In the genomic region with DNA sequence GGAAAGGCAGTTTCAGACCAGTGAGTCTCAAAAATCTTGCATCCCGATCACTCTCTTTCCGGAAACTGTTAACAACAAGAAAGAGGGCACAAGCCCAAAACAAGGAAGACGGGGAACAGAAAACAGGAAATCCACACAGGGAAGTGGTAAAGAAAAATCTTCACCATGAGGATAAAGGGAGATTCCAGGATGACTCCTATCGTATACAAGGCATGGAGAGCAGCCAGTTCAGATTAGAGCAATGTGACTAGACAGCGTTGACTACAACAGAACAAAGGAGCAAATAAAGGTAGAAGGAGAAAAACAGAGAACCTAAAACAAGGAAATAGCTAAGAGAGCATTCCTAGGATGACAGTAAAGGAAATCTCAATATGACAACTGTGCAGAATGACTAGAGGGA, we compare ENCODE assay signal across 14 cellular contexts. TPM values are rescaled to one million over a fixed set of nuclear protein-coding genes. Genes with fewer than 3 reads are reported as not detected.
DNase-seq lines count a peak whose midpoint lies in the region; ATAC-seq and TF ChIP-seq lines count a peak whose summit lies in the region.
"Had no signal": no experiment of that assay in that cellular context is flagged by ENCODE, and none has a peak within 500 bp of the region (broad histone marks: within the 10 kb centered on the region; RNA-seq: fewer than 3 reads in every experiment).

No MANE protein-coding gene starts in this region.

- no peak overlapping the region for H3K27ac Mint-ChIP-seq in GM23338
- H3K27ac Mint-ChIP-seq in naive thymus-derived CD8-positive, alpha-beta T cell, result no peak overlapping the region
- H3K27ac Mint-ChIP-seq: activated CD4-positive, alpha-beta T cell treated with anti-CD3 and anti-CD28 coated beads, Interleukin-2, amount 10 ng/mL, durations not matched to agents 24 days and 14 days had no signal

- no peaks in the 10 kb centered on the region for H3K36me3 ChIP-seq in GM23338 (ENCODE audit: insufficient read depth)
- H3K36me3 ChIP-seq: gastroesophageal sphincter had no signal

- H3K36me3 Mint-ChIP-seq in GM23338 (ENCODE audit: low read depth), result no peaks in the 10 kb centered on the region
- H3K36me3 Mint-ChIP-seq in naive thymus-derived CD8-positive, alpha-beta T cell, result no peaks in the 10 kb centered on the region

- no peak for TF ChIP-seq CTCF in GM23338 (conservative IDR thresholded peaks at IDR 0.05; ENCODE audit: low read depth in 2 of 2)
- no peak for TF ChIP-seq CTCF in RWPE1 (conservative IDR thresholded peaks at IDR 0.05; ENCODE audit: low read depth)
- TF ChIP-seq CTCF in epithelial cell of proximal tubule (conservative IDR thresholded peaks at IDR 0.05; ENCODE audit: low read depth, low read length), result no peak
- TF ChIP-seq CTCF in omental fat pad (IDR thresholded peaks at IDR 0.05), result no peak

- H3K4me1 ChIP-seq in GM23338 (ENCODE audit: insufficient read depth), result 0 out of 2 replicates have a peak, but pooled peaks cover 5% of the 10 kb centered on the region
- H3K4me1 ChIP-seq: gastroesophageal sphincter had no signal

- H3K4me2 ChIP-seq in GM23338, result no peak overlapping the region

- no peak for DNase-seq in GM23338 (ENCODE audit: low spot score)
- DNase-seq in RWPE1 (ENCODE audit: low spot score), result peak; percentile 8
- peak; percentile 69 for DNase-seq in epithelial cell of proximal tubule (ENCODE audit: low read depth)
- no peak for DNase-seq in omental fat pad (ENCODE audit: low spot score)
- DNase-seq in naive thymus-derived CD8-positive, alpha-beta T cell, result no peak
- no peak for DNase-seq in cortex of kidney (lab: John Stamatoyannopoulos, UW)
- DNase-seq: activated CD4-positive, alpha-beta T cell treated with anti-CD3 and anti-CD28 coated beads, Interleukin-2, amount 10 ng/mL, durations not matched to agents 24 days and 14 days; NCI-H2171 had no signal

- no peak overlapping the region for H3K4me3 Mint-ChIP-seq in GM23338
- H3K4me3 Mint-ChIP-seq in naive thymus-derived CD8-positive, alpha-beta T cell, result no peak overlapping the region
- H3K4me3 Mint-ChIP-seq: activated CD4-positive, alpha-beta T cell treated with anti-CD3 and anti-CD28 coated beads, Interleukin-2, amount 10 ng/mL, durations not matched to agents 24 days and 14 days had no signal

- H3K27ac ChIP-seq in GM23338 (ENCODE audit: low read depth), result no peak overlapping the region
- no peak overlapping the region for H3K27ac ChIP-seq in RWPE1
- H3K27ac ChIP-seq: C4-2B, gastroesophageal sphincter had no signal

- H3K4me3 ChIP-seq in GM23338, result no peak overlapping the region
- H3K4me3 ChIP-seq in epithelial cell of proximal tubule (ENCODE audit: low read depth, low read length), result no peak overlapping the region
- H3K4me3 ChIP-seq: gastroesophageal sphincter had no signal

- ATAC-seq in GM23338, result no peak
- peak; percentile 55 for ATAC-seq in omental fat pad (ENCODE audit: low FRiP score)
- ATAC-seq in GM21423 (IDR thresholded peaks at IDR 0.05; ENCODE audit: unreplicated experiment), result no peak
- ATAC-seq in naive thymus-derived CD8-positive, alpha-beta T cell, result no peak
- no peak for ATAC-seq in GM21619 (IDR thresholded peaks at IDR 0.05; ENCODE audit: unreplicated experiment)
- ATAC-seq: gastroesophageal sphincter had no signal

- no peaks in the 10 kb centered on the region for H3K27me3 Mint-ChIP-seq in GM23338 (ENCODE audit: insufficient read depth, low read depth, poor library complexity)
- peaks cover 17 to 40% (median 34%) of the 10 kb centered on the region in 5 donors for H3K27me3 Mint-ChIP-seq in naive thymus-derived CD8-positive, alpha-beta T cell

- H3K9me2 ChIP-seq in GM23338 (ENCODE audit: insufficient read depth), result peaks cover 6% of the 10 kb centered on the region

- POLR2A ChIA-PET in RWPE1 (lab: Yijun Ruan, JAX; ENCODE audit: low non-redundant PET), result no interaction called here
- POLR2A ChIA-PET in naive thymus-derived CD8-positive, alpha-beta T cell (lab: Charles Lee), result no interaction called here

- no peaks in the 10 kb centered on the region for H3F3A ChIP-seq in GM23338 (replicated peaks; ENCODE audit: low read depth)

- CTCF ChIA-PET in RWPE1 (lab: Yijun Ruan, JAX), result no interaction called here

- H4K20me1 ChIP-seq in GM23338 (replicated peaks; ENCODE audit: insufficient read depth), result no peaks in the 10 kb centered on the region

- H3K27me3 ChIP-seq in GM23338 (ENCODE audit: insufficient read depth), result no peaks in the 10 kb centered on the region
- H3K27me3 ChIP-seq: gastroesophageal sphincter had no signal

- peaks cover 8% of the 10 kb centered on the region for H3K4me1 Mint-ChIP-seq in GM23338
- peaks cover 0 to 2% (median 0%) of the 10 kb centered on the region in 4 donors for H3K4me1 Mint-ChIP-seq in naive thymus-derived CD8-positive, alpha-beta T cell
- H3K4me1 Mint-ChIP-seq: activated CD4-positive, alpha-beta T cell treated with anti-CD3 and anti-CD28 coated beads, Interleukin-2, amount 10 ng/mL, durations not matched to agents 24 days and 14 days had no signal

- H3K79me2 ChIP-seq in GM23338 (replicated peaks; ENCODE audit: insufficient read depth), result no peaks in the 10 kb centered on the region

- H3K9me3 Mint-ChIP-seq in GM23338, result no peaks in the 10 kb centered on the region
- H3K9me3 Mint-ChIP-seq in naive thymus-derived CD8-positive, alpha-beta T cell, result peaks cover 0 to 2% (median 0%) of the 10 kb centered on the region in 9 donors
- H3K9me3 Mint-ChIP-seq: activated CD4-positive, alpha-beta T cell treated with anti-CD3 and anti-CD28 coated beads, Interleukin-2, amount 10 ng/mL, durations not matched to agents 24 days and 14 days had no signal

- peak overlapping the region; percentile 66; the same call in 1 of the 2 replicates for H2AFZ ChIP-seq in GM23338

TF ChIP-seq in GM23338, 12 proteins besides CTCF, POLR2A, EP300 and RAD21 (continues in another document):
- TF ChIP-seq CREB1 (CRISPR knock-in tag; IDR thresholded peaks at IDR 0.05; ENCODE audit: low read depth), result no peak
- no peak for TF ChIP-seq POLR2AphosphoS5 (IDR thresholded peaks at IDR 0.05; ENCODE audit: low read depth)
- no peak for TF ChIP-seq STAT1 (IDR thresholded peaks at IDR 0.05; ENCODE audit: unreplicated experiment)
- no peak for TF ChIP-seq NANOG (IDR thresholded peaks at IDR 0.05; ENCODE audit: borderline replicate concordance)
- no peak for TF ChIP-seq EZH2 (IDR thresholded peaks at IDR 0.05; ENCODE audit: low read depth, unreplicated experiment)
- no peak for TF ChIP-seq EZH2phosphoT487 (IDR thresholded peaks at IDR 0.05; ENCODE audit: unreplicated experiment)
- TF ChIP-seq ZNF114 (CRISPR knock-in tag; IDR thresholded peaks at IDR 0.05), result no peak
- TF ChIP-seq, protein P1, sequence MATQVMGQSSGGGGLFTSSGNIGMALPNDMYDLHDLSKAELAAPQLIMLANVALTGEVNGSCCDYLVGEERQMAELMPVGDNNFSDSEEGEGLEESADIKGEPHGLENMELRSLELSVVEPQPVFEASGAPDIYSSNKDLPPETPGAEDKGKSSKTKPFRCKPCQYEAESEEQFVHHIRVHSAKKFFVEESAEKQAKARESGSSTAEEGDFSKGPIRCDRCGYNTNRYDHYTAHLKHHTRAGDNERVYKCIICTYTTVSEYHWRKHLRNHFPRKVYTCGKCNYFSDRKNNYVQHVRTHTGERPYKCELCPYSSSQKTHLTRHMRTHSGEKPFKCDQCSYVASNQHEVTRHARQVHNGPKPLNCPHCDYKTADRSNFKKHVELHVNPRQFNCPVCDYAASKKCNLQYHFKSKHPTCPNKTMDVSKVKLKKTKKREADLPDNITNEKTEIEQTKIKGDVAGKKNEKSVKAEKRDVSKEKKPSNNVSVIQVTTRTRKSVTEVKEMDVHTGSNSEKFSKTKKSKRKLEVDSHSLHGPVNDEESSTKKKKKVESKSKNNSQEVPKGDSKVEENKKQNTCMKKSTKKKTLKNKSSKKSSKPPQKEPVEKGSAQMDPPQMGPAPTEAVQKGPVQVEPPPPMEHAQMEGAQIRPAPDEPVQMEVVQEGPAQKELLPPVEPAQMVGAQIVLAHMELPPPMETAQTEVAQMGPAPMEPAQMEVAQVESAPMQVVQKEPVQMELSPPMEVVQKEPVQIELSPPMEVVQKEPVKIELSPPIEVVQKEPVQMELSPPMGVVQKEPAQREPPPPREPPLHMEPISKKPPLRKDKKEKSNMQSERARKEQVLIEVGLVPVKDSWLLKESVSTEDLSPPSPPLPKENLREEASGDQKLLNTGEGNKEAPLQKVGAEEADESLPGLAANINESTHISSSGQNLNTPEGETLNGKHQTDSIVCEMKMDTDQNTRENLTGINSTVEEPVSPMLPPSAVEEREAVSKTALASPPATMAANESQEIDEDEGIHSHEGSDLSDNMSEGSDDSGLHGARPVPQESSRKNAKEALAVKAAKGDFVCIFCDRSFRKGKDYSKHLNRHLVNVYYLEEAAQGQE (IDR thresholded peaks at IDR 0.05; ENCODE audit: unreplicated experiment), result no peak

RNA-seq across cellular contexts. Expression of a gene that starts 26.5 kb away (rescaled TPM):
- total RNA-seq in GM23338 (2014; rRNA removed; shearing (Covaris generic)), result not detected in 2 replicates
- polyA plus RNA-seq in GM23338 (2016; fragmentation: Nextera tagmentation; extraction: Ambion mirVana), result not detected in 2 replicates
- under 0.01 and 0.14 TPM in 2 replicates for total RNA-seq in epithelial cell of proximal tubule
- total RNA-seq in omental fat pad, result 10 to 100 TPM in 1 of 4 donors, 1 to 10 TPM in 3; 2.5 to 21.4 (median 6.0) TPM
- total RNA-seq in naive thymus-derived CD8-positive, alpha-beta T cell, result not detected
- polyA plus RNA-seq in naive thymus-derived CD8-positive, alpha-beta T cell, result not detected
- total RNA-seq: activated CD4-positive, alpha-beta T cell treated with anti-CD3 and anti-CD28 coated beads, Interleukin-2, amount 10 ng/mL, durations not matched to agents 24 days and 14 days; temporal lobe had no signal
- polyA plus RNA-seq: neural cell had no signal

RNA-seq across cellular contexts. Expression of a gene that starts 28.3 kb away (rescaled TPM):
- not detected in 2 replicates for total RNA-seq in GM23338 (2014; rRNA removed; shearing (Covaris generic))
- polyA plus RNA-seq in GM23338 (2016; fragmentation: Nextera tagmentation; extraction: Ambion mirVana), result not detected in 2 replicates
- not detected in 2 replicates for total RNA-seq in epithelial cell of proximal tubule
- total RNA-seq in omental fat pad, result not detected
- total RNA-seq in naive thymus-derived CD8-positive, alpha-beta T cell, result not detected
- polyA plus RNA-seq in naive thymus-derived CD8-positive, alpha-beta T cell, result not detected
- total RNA-seq: activated CD4-positive, alpha-beta T cell treated with anti-CD3 and anti-CD28 coated beads, Interleukin-2, amount 10 ng/mL, durations not matched to agents 24 days and 14 days; gastroesophageal sphincter; temporal lobe had no signal
- polyA plus RNA-seq: neural cell had no signal

Comparison
In these comparisons a context has a peak if more than half of its experiments do, and no peak if none do; other contexts are left out.
1. DNase-seq: peak in RWPE1 (single experiment) and epithelial cell of proximal tubule (single experiment); none in GM23338 (single experiment), omental fat pad (single experiment), naive thymus-derived CD8-positive, alpha-beta T cell (0 of 10) and cortex of kidney (single experiment).